In the genomic region with DNA sequence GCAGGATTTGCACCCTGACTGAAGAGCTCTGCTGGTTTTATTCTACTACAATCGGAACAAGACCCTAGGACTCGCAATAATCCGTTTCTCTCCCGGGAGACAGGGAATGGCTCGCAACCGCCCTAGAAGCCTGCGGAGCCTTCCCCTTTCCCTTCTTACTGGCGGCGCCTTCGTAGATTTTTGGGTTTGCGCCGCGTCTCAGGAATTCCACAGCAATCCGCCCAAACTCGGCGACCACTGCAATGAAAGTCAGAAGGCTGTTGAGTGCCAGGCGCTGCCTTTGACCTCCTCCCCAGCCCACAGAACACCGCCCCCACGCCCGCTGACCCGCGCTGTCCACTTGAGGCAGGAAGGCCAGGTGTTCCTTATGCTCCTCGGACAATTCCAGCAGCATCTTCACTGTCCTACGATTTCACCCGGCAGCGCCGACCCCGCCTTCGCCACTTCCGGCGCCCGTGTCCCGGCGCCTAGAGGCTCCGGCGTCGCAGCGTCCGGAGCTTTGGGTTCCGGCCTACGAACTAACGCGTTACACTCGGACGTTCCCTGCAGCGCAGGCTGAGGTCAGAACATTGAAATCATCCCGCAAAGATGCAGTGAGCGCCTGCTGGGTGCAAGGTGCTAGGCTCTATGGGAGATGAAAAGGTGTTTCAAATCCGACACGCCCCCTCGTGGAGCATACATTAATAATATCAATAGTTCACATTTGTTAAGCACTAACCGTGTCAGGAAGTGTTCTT, we compare ENCODE assay signal across 8 cellular contexts. TPM values are rescaled to one million over a fixed set of nuclear protein-coding genes. Genes with fewer than 3 reads are reported as not detected.
DNase-seq lines count a peak whose midpoint lies in the region; ATAC-seq and TF ChIP-seq lines count a peak whose summit lies in the region.

Gene COMMD2, minus strand, starts transcription at position 439 of the 737 bp plus-strand sequence. Its CDS starts 45 bp downstream, at position 394.

- no peaks in the 10 kb centered on the region for H3K27me3 ChIP-seq in adipocyte (replicated peaks; ENCODE audit: control insufficient read depth, insufficient read depth, low read length)
- H3K27me3 ChIP-seq in heart left ventricle: no peaks in the 10 kb centered on the region
- H3K27me3 ChIP-seq in upper lobe of left lung: no peaks in the 10 kb centered on the region

- TF ChIP-seq EP300 in upper lobe of left lung (IDR thresholded peaks at IDR 0.05): no peak

- DNase-seq in NCI-H1105 (lab: John Stamatoyannopoulos, UW) (peak; percentile 93), SW480 (ENCODE audit: low spot score) (peak; percentile 93), adipocyte (ENCODE audit: low read depth) (peak; percentile 94), heart left ventricle (peak; percentile 67 to 84 (median 82)), posterior cingulate gyrus (peak; percentile 61 to 95 (median 73)), upper lobe of left lung (peak; percentile 82 to 94)

- H3K27ac ChIP-seq in heart left ventricle: peak within 1 kb of the TSS in 11 of 12 donors; percentile 51 to 86 (median 71)
- peak within 1 kb of the TSS; percentile 73 to 87 (median 85) for H3K27ac ChIP-seq in upper lobe of left lung

- H3K9me3 ChIP-seq in adipocyte (ENCODE audit: control insufficient read depth, low read length) (no peaks in the 10 kb centered on the region), heart left ventricle (no peaks in the 10 kb centered on the region), upper lobe of left lung (no peaks in the 10 kb centered on the region)

- H3K4me1 ChIP-seq in adipocyte (ENCODE audit: control insufficient read depth, insufficient read depth, low read length): peaks cover 8% of the 10 kb centered on the region
- H3K4me1 ChIP-seq in heart left ventricle: peaks cover 0 to 19% (median 9%) of the 10 kb centered on the region in 12 donors
- H3K4me1 ChIP-seq in upper lobe of left lung: peaks cover 11 to 25% (median 14%) of the 10 kb centered on the region in 4 donors

- 0% methylated on average over 51 to 52 of the region's 52 CpGs for WGBS in heart left ventricle, 4 donors
- WGBS in upper lobe of left lung, 2 donors: 0% methylated on average over 22 to 46 of the region's 52 CpGs

- TF ChIP-seq CTCF in GM12873 (IDR thresholded peaks at IDR 0.05; ENCODE audit: insufficient read depth, low read depth, low read length, missing control alignments) (peak; percentile 39), heart left ventricle (IDR thresholded peaks at IDR 0.05) (peak in 11 of 12 donors; percentile 9 to 52 (median 35)), upper lobe of left lung (IDR thresholded peaks at IDR 0.05) (peak; percentile 12 to 45 (median 30))

- intact Hi-C loops in heart left ventricle (cut with DNase I): loop anchor here in 2 of 10 donors (2.0 to 5.0 kb wide), 2 partner anchors 60 to 93 kb away; partner anchors contain the start of genes RNF13 (in 1 of the 2) and WWTR1 (in 1 of the 2)
- intact Hi-C loops in posterior cingulate gyrus (cut with DNase I): loop anchor here (5.0 to 10.0 kb wide), 3 partner anchors 60 to 663 kb away; partner anchors contain the start of genes PFN2 and RNF13

- H3K4me3 ChIP-seq in adipocyte (ENCODE audit: low read length) (peak within 1 kb of the TSS; percentile 98), heart left ventricle (peak within 1 kb of the TSS; percentile 65 to 94 (median 82)), upper lobe of left lung (peak within 1 kb of the TSS; percentile 61 to 81 (median 68))

- peak within 1 kb of the TSS; percentile 93 for H3K9ac ChIP-seq in adipocyte (ENCODE audit: low read length)

- ATAC-seq in HG02642 (IDR thresholded peaks at IDR 0.05; ENCODE audit: poor library complexity, unreplicated experiment) (peak; percentile 99), heart left ventricle (peak; percentile 91 to 99 (median 99)), upper lobe of left lung (ENCODE audit: low FRiP score in 2 of 2) (peak; percentile 97 to 98)

- H3K36me3 ChIP-seq in adipocyte (ENCODE audit: control insufficient read depth, insufficient read depth, low read length, severe bottlenecking) (peaks cover 28% of the 10 kb centered on the region), heart left ventricle (peaks cover 0 to 39% (median 32%) of the 10 kb centered on the region in 9 donors), upper lobe of left lung (peaks cover 4 to 33% (median 18%) of the 10 kb centered on the region in 4 donors)

- peak in 1 of 2 donors; percentile 53 for TF ChIP-seq POLR2A in heart left ventricle (IDR thresholded peaks at IDR 0.05)
- TF ChIP-seq POLR2A in upper lobe of left lung (IDR thresholded peaks at IDR 0.05): peak in 2 of 4 donors; percentile 71 to 81

RNA-seq across cellular contexts. Expression of gene COMMD2, which starts in this region (rescaled TPM):
- 10 to 100 TPM in 8 of 9 donors, 1 to 10 TPM in 1; 9.9 to 25.8 (median 18.1) TPM for total RNA-seq in heart left ventricle
- 10 to 100 TPM in 1 of 2 donors, 1 to 10 TPM in 1; 4.5 to 17.3 TPM for polyA plus RNA-seq in heart left ventricle
- total RNA-seq in upper lobe of left lung: 10 to 100 TPM; 11.5 to 44.0 (median 39.4) TPM

Comparison
In these comparisons a context has a peak if more than half of its experiments do, and no peak if none do; other contexts are left out.
1. Peak in every context shown above with its lines: DNase-seq, ATAC-seq, H3K4me3 ChIP-seq and H3K27ac ChIP-seq.